ENCODE assay signal across 26 cellular contexts in genomic region chr21:41835711-41836154, GRCh38. TPM values are rescaled to one million over a fixed set of nuclear protein-coding genes. Genes with fewer than 3 reads are reported as not detected.
DNase-seq lines count a peak whose midpoint lies in the region; ATAC-seq and TF ChIP-seq lines count a peak whose summit lies in the region.
"Had no signal": no experiment of that assay in that cellular context is flagged by ENCODE, and none has a peak within 500 bp of the region (broad histone marks: within the 10 kb centered on the region; RNA-seq: fewer than 3 reads in every experiment).

No MANE protein-coding gene starts in this region.

- POLR2A ChIA-PET in Caco-2 (lab: Charles Lee), result no interaction called here

- intact Hi-C loops in Caco-2 (cut with micrococcal nuclease; ENCODE audit: unreplicated experiment), result no loop called here

- H3K9me3 Mint-ChIP-seq in Caco-2 (ENCODE audit: unreplicated experiment), result peaks cover 8% of the 10 kb centered on the region
- H3K9me3 Mint-ChIP-seq: activated naive CD4-positive, alpha-beta T cell treated with anti-CD3 and anti-CD28 coated beads, Interleukin-2, amount 50 U/mL, for 24 hours; activated T-cell treated with anti-CD3 and anti-CD28 coated beads, Interleukin-2, amount 50 U/mL, for 24 hours had no signal

- peaks cover 3% of the 10 kb centered on the region for H3K9me3 ChIP-seq in Caco-2
- H3K9me3 ChIP-seq in WERI-Rb-1 (ENCODE audit: severe bottlenecking), result no peaks in the 10 kb centered on the region

- H3K4me3 ChIP-seq in Caco-2 (ENCODE audit: low read depth, low read length), result no peak overlapping the region
- H3K4me3 ChIP-seq in H7 (ENCODE audit: insufficient read depth, low read depth, low read length), result no peak overlapping the region
- no peak overlapping the region for H3K4me3 ChIP-seq in WERI-Rb-1 (ENCODE audit: low read depth, low read length)
- H3K4me3 ChIP-seq: esophagus squamous epithelium, gastroesophageal sphincter had no signal

- no peak for ATAC-seq in GM18907 (IDR thresholded peaks at IDR 0.05; ENCODE audit: unreplicated experiment)
- ATAC-seq in GM21723 (IDR thresholded peaks at IDR 0.05; ENCODE audit: unreplicated experiment), result no peak
- ATAC-seq in GM18868 (IDR thresholded peaks at IDR 0.05; ENCODE audit: unreplicated experiment), result no peak
- ATAC-seq: activated CD4-positive, CD25-positive, alpha-beta regulatory T cell treated with anti-CD3 and anti-CD28 coated beads, Interleukin-2, amount 50 U/mL, for 24 hours; gastroesophageal sphincter; Panc1 had no signal

- no peak overlapping the region for H3K4me3 Mint-ChIP-seq in Caco-2 (ENCODE audit: unreplicated experiment)
- H3K4me3 Mint-ChIP-seq: activated naive CD4-positive, alpha-beta T cell treated with anti-CD3 and anti-CD28 coated beads, Interleukin-2, amount 50 U/mL, for 24 hours; activated T-cell treated with anti-CD3 and anti-CD28 coated beads, Interleukin-2, amount 50 U/mL, for 24 hours; CD4-positive, alpha-beta memory T cell; nephron; stimulated activated naive CD8-positive, alpha-beta T cell treated with anti-CD3 and anti-CD28 coated beads, Interleukin-15, Interleukin-2, amounts not matched to agents 100 ng/mL and 50 ng/mL, for 24 hours; type B pancreatic cell had no signal

- H3K27ac Mint-ChIP-seq in Caco-2 (ENCODE audit: unreplicated experiment), result peak overlapping the region; percentile 31
- H3K27ac Mint-ChIP-seq: activated naive CD4-positive, alpha-beta T cell treated with anti-CD3 and anti-CD28 coated beads, Interleukin-2, amount 50 U/mL, for 24 hours; activated T-cell treated with anti-CD3 and anti-CD28 coated beads, Interleukin-2, amount 50 U/mL, for 24 hours; CD4-positive, alpha-beta memory T cell; progenitor cell of endocrine pancreas; stimulated activated naive CD8-positive, alpha-beta T cell treated with anti-CD3 and anti-CD28 coated beads, Interleukin-15, Interleukin-2, amounts not matched to agents 100 ng/mL and 50 ng/mL, for 24 hours; type B pancreatic cell had no signal

- BruUV-seq in Caco-2 (replicated peaks; lab: Mats Ljungman, UMichigan), result no TSS peak

- H3K4me1 ChIP-seq in Caco-2, result no peaks in the 10 kb centered on the region
- H3K4me1 ChIP-seq: esophagus squamous epithelium, gastroesophageal sphincter had no signal

- peaks cover 6% of the 10 kb centered on the region for H3K4me1 Mint-ChIP-seq in Caco-2 (ENCODE audit: low read depth, unreplicated experiment)
- H3K4me1 Mint-ChIP-seq: activated naive CD4-positive, alpha-beta T cell treated with anti-CD3 and anti-CD28 coated beads, Interleukin-2, amount 50 U/mL, for 24 hours; CD4-positive, alpha-beta memory T cell; nephron had no signal

- H3K36me3 Mint-ChIP-seq in Caco-2 (ENCODE audit: insufficient read depth, unreplicated experiment), result peaks cover 18% of the 10 kb centered on the region

- TF ChIP-seq CTCF in Caco-2 (IDR thresholded peaks at IDR 0.05; ENCODE audit: insufficient read depth in 1 of 2, low read depth in 1 of 2, low read length in 1 of 2, severe bottlenecking in 1 of 2, unreplicated experiment in 1 of 2), result no peak
- TF ChIP-seq CTCF in WERI-Rb-1 (IDR thresholded peaks at IDR 0.05; ENCODE audit: low read depth, low read length), result no peak

- H3K27me3 ChIP-seq in Caco-2 (replicated peaks; ENCODE audit: control insufficient read depth, insufficient read depth, low read length), result no peaks in the 10 kb centered on the region
- H3K27me3 ChIP-seq in H7 (ENCODE audit: control insufficient read depth, insufficient read depth, low read length), result no peaks in the 10 kb centered on the region
- no peaks in the 10 kb centered on the region for H3K27me3 ChIP-seq in WERI-Rb-1 (ENCODE audit: insufficient read depth, low read depth, severe bottlenecking)
- H3K27me3 ChIP-seq: esophagus squamous epithelium, gastroesophageal sphincter had no signal

- CTCF ChIA-PET in Caco-2 (lab: Charles Lee), result no interaction called here

- H3K27me3 Mint-ChIP-seq in Caco-2 (ENCODE audit: insufficient read depth, unreplicated experiment), result no peaks in the 10 kb centered on the region
- H3K27me3 Mint-ChIP-seq: activated naive CD4-positive, alpha-beta T cell treated with anti-CD3 and anti-CD28 coated beads, Interleukin-2, amount 50 U/mL, for 24 hours; activated T-cell treated with anti-CD3 and anti-CD28 coated beads, Interleukin-2, amount 50 U/mL, for 24 hours; CD4-positive, alpha-beta memory T cell; progenitor cell of endocrine pancreas; stimulated activated naive CD8-positive, alpha-beta T cell treated with anti-CD3 and anti-CD28 coated beads, Interleukin-15, Interleukin-2, amounts not matched to agents 100 ng/mL and 50 ng/mL, for 24 hours; type B pancreatic cell had no signal

- peak overlapping the region; percentile 35; the same call in 1 of the 2 replicates for H3K27ac ChIP-seq in WERI-Rb-1
- H3K27ac ChIP-seq: esophagus squamous epithelium, gastroesophageal sphincter, HL-60 had no signal

- DNase-seq in Caco-2 (no peak), H7 (peak; percentile 74), WERI-Rb-1 (no peak), mesenteric fat pad (ENCODE audit: low spot score) (peak; percentile 53)
- DNase-seq in stimulated activated naive CD4-positive, alpha-beta T cell treated with Interleukin-2 at 50 U/mL for 16 hours (lab: John Stamatoyannopoulos, UW), result no peak
- DNase-seq: activated T-cell treated with anti-CD3 and anti-CD28 coated beads, Interleukin-2, amount 50 U/mL, for 24 hours; CD4-positive, alpha-beta memory T cell; DMS79; esophagus squamous epithelium; midbrain; MM.1S; NCI-H2227 treated with DMSO at 0.1 percent for 48 hours; SK-N-SH; stimulated activated CD4-positive, alpha-beta T cell treated with anti-CD3 and anti-CD28 coated beads, Interleukin-1b, Interleukin-23, amount 100 ng/mL, for 48 hours had no signal

- H3K36me3 ChIP-seq in Caco-2 (ENCODE audit: control insufficient read depth, insufficient read depth, low read length) (no peaks in the 10 kb centered on the region; the same call in 1 of the 2 replicates), H7 (replicated peaks; ENCODE audit: control insufficient read depth, insufficient read depth, low read length) (peaks cover 1% of the 10 kb centered on the region; the same call in 1 of the 2 replicates), WERI-Rb-1 (peaks cover 32% of the 10 kb centered on the region)

RNA-seq across cellular contexts. Expression of gene PRDM15, which starts 43.4 kb away (rescaled TPM):
- total RNA-seq in Caco-2 (2022) (5.6 and 8.2 TPM in 2 replicates), mesenteric fat pad (8.0 TPM)
- total RNA-seq in H7 (2014; rRNA removed; shearing (Covaris generic)), result 6.7 and 8.4 TPM in 2 replicates

Comparison
In these comparisons a context has a peak if more than half of its experiments do, and no peak if none do; other contexts are left out.
1. DNase-seq: peak in H7 (single experiment) and mesenteric fat pad (single experiment); none in Caco-2 (0 of 2), WERI-Rb-1 (single experiment) and stimulated activated naive CD4-positive, alpha-beta T cell treated with Interleukin-2 at 50 U/mL for 16 hours (single experiment).